In genomic region chr20:5504061-5504739, GRCh38 we compare ENCODE assay signal across 8 cellular contexts.
DNase-seq lines count a peak whose midpoint lies in the region; ATAC-seq, FAIRE-seq and TF ChIP-seq lines count a peak whose summit lies in the region.

No MANE protein-coding gene starts in this region.

- H3K27ac Mint-ChIP-seq in T-cell (no peak overlapping the region), glutamatergic neuron (ENCODE audit: unreplicated experiment) (no peak overlapping the region)

- ATAC-seq in GM18909 (IDR thresholded peaks at IDR 0.05; ENCODE audit: poor library complexity, unreplicated experiment) (peak; percentile 64), T-cell (replicated peaks in 1 of 4) (peak in 1 of 4 experiments; percentile 16)

- H3K36me3 Mint-ChIP-seq in T-cell (no peaks in the 10 kb centered on the region), glutamatergic neuron (ENCODE audit: unreplicated experiment) (no peaks in the 10 kb centered on the region)

- H3K27me3 Mint-ChIP-seq in T-cell (peaks cover 0 to 12% of the 10 kb centered on the region in 2 donors), glutamatergic neuron (ENCODE audit: unreplicated experiment) (no peaks in the 10 kb centered on the region)

- H3K4me3 Mint-ChIP-seq in T-cell (peak overlapping the region; percentile 6 to 42 (median 28)), glutamatergic neuron (ENCODE audit: unreplicated experiment) (no peak overlapping the region)

- H3K4me3 ChIP-seq in foreskin fibroblast (ENCODE audit: low read depth in 1 of 2, low read length in 2 of 2) = peak overlapping the region; percentile 66 to 69

- FAIRE-seq in urothelium cell line (lab: Jason Lieb, UNC) = no peak

- CTCF ChIA-PET in T-cell (lab: Charles Lee) = no interaction called here

- POLR2A ChIA-PET in T-cell (lab: Charles Lee) = no interaction called here

- DNase-seq in ACHN (peak; percentile 39), T-cell (peak in 5 of 34 experiments; percentile 4 to 12 (median 5)), foreskin fibroblast (peak; percentile 35 to 73), occipital lobe (lab: John Stamatoyannopoulos, UW) (peak; percentile 67), glutamatergic neuron (no peak), urothelium cell line (ENCODE audit: low spot score) (no peak)
- DNase-seq in effector CD4-positive, alpha-beta T cell = no peak

- in situ Hi-C loops in ACHN (cut with HindIII; ENCODE audit: low pct_ligation_motif_present, low pct_unique_long_range_greater_than_20kb, low sequenced_read_pairs) = no loop called here

- peak; percentile 4 for TF ChIP-seq CTCF in foreskin fibroblast (IDR thresholded peaks at IDR 0.05; ENCODE audit: low read depth, low read length)
- TF ChIP-seq CTCF in glutamatergic neuron (IDR thresholded peaks at IDR 0.05; ENCODE audit: partially characterized antibody, unreplicated experiment) = no peak

- H3K4me1 Mint-ChIP-seq in T-cell = peaks cover 4 to 8% (median 6%) of the 10 kb centered on the region in 3 donors
- H3K4me1 Mint-ChIP-seq in glutamatergic neuron (ENCODE audit: low read depth, unreplicated experiment) = peaks cover 7% of the 10 kb centered on the region

- H3K9me3 Mint-ChIP-seq in T-cell (no peaks in the 10 kb centered on the region), glutamatergic neuron (ENCODE audit: unreplicated experiment) (peaks cover 1% of the 10 kb centered on the region)

Comparison
In these comparisons a context has a peak if more than half of its experiments do, and no peak if none do; other contexts are left out.
1. DNase-seq: peak in ACHN (single experiment), foreskin fibroblast (2 of 2) and occipital lobe (single experiment); none in glutamatergic neuron (single experiment), effector CD4-positive, alpha-beta T cell (single experiment) and urothelium cell line (single experiment).